ENCODE assay signal across 8 cellular contexts in the genomic region with DNA sequence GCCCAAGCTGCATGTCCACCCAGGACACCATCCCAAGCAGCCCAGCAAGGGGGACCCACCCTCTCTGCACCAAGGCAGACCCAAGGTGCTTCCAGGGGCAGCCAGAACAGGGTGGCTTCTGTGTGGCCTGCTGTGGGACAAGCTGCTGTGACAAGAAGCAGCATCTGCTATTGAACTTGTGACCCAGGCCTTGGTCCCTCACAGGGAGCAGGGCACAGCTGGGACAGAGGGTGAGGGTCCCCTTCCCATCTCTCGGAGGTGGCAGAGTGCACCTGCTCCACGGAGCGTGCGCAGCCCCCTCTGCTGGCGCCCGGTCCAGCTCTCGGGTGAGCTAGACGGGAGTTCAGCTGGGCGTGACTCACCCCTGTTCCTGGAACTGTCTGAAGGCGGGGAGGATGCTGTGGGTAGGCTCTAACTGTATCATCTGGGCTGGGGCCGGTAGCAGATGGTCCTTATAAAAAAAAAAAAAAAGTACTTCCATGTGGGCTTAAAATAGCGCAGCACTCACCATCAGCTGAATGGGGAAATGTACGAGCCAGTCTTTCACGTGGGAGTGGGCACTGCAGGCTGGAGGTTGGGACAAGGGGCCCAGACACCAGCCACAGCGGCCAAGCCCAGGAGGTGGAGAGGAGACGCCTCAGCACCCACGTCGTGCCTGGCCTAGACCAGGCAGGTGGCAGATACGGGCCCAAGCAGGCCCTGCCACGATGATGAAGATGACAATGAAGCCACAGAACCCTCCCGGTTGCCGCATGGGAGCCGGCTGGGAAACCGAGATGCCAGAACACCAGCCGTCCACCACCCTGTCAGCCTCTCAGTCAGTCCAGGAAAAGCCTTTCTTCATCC.
DNase-seq lines count a peak whose midpoint lies in the region; ATAC-seq and TF ChIP-seq lines count a peak whose summit lies in the region.

No MANE protein-coding gene starts in this region.

- no peak overlapping the region for H3K4me3 ChIP-seq in HFF-Myc (replicated peaks; ENCODE audit: low read depth, low read length)

- ATAC-seq in activated CD4-positive, CD25-positive, alpha-beta regulatory T cell treated with anti-CD3 and anti-CD28 coated beads, Interleukin-2, amount 50 U/mL, for 24 hours: peak; percentile 68 to 71

- DNase-seq in GM13976 (ENCODE audit: low spot score) (peak; percentile 87), HFF-Myc (ENCODE audit: extremely low read depth, low read depth) (peak; percentile 85), NCI-H1694 (lab: John Stamatoyannopoulos, UW) (peak; percentile 99), cerebellum (ENCODE audit: low spot score) (peak; percentile 51), myocyte (ENCODE audit: low read depth) (peak; percentile 97), NCI-H1092 (lab: John Stamatoyannopoulos, UW) (no peak)
- peak; percentile 73 to 89 for DNase-seq in stimulated activated CD8-positive, alpha-beta memory T cell treated with anti-CD3 and anti-CD28 coated beads, Interleukin-7, amount 100 ng/mL, for 48 hours (ENCODE audit: extremely low read depth in 1 of 2, low read depth in 1 of 2)

- in situ Hi-C loops in GM13976 (cut with MboI; ENCODE audit: low sequenced_read_pairs, unreplicated experiment): no loop called here

- TF ChIP-seq CTCF in GM13976 (IDR thresholded peaks at IDR 0.05; ENCODE audit: borderline replicate concordance, control extremely low read depth, extremely low read depth, insufficient read depth, missing control alignments) (peak; percentile 57), HFF-Myc (IDR thresholded peaks at IDR 0.05; ENCODE audit: low read depth, low read length, missing control alignments) (peak; percentile 73)
